ENCODE assay signal across 24 cellular contexts in genomic region chr9:130631331-130632080, GRCh38. TPM values are rescaled to one million over a fixed set of nuclear protein-coding genes. Genes with fewer than 3 reads are reported as not detected.
DNase-seq lines count a peak whose midpoint lies in the region; ATAC-seq and TF ChIP-seq lines count a peak whose summit lies in the region.
"Had no signal": no experiment of that assay in that cellular context is flagged by ENCODE, and none has a peak within 500 bp of the region (broad histone marks: within the 10 kb centered on the region; RNA-seq: fewer than 3 reads in every experiment).

No MANE protein-coding gene starts in this region.

- H3K4ac ChIP-seq in H9 (ENCODE audit: low read depth, low read length), result no peak overlapping the region

- no peak overlapping the region for H2BK15ac ChIP-seq in H9 (ENCODE audit: low read depth, low read length)

- no peak overlapping the region for H2BK5ac ChIP-seq in H9 (ENCODE audit: insufficient read length, low read length)

- 95% methylated on average over 16 of the region's 22 CpGs for WGBS in mammary epithelial cell (ENCODE audit: low coverage, missing lambda C conversion rate)
- no CpG with 5 or more reads among the region's 22 CpGs for WGBS in H9 (ENCODE audit: extremely low coverage, insufficient read length, low lambda C conversion rate)

- H2AK5ac ChIP-seq in H9 (ENCODE audit: insufficient read length, low read length), result no peak overlapping the region

- in situ Hi-C loops in mammary epithelial cell (cut with MboI; ENCODE audit: low sequenced_read_pairs in 2 of 2) (no loop called here), brain microvascular endothelial cell (cut with HindIII; ENCODE audit: low pct_ligation_motif_present, low sequenced_read_pairs) (no loop called here)

- H3K4me1 Mint-ChIP-seq in MCF 10A (ENCODE audit: insufficient read depth, unreplicated experiment), result no peaks in the 10 kb centered on the region
- H3K4me1 Mint-ChIP-seq in H9, result peaks cover 30 to 38% of the 10 kb centered on the region in 2 experiments
- no peaks in the 10 kb centered on the region for H3K4me1 Mint-ChIP-seq in stimulated activated naive B cell treated with anti-CD40 and anti-IgM and Interleukin-4, amounts not matched to agents 10 μg/mL and 1 μg/mL and 100 μg/mL, for 72 hours
- H3K4me1 Mint-ChIP-seq: CD4-positive, CD25-positive, alpha-beta regulatory T cell had no signal

- H3K18ac ChIP-seq in H9 (ENCODE audit: insufficient read length, low read depth, low read length), result no peak overlapping the region

- H3K27ac ChIP-seq in mammary epithelial cell (ENCODE audit: insufficient read depth, low read depth, low read length) (no peak overlapping the region), H9 (ENCODE audit: insufficient read length, low read depth, low read length) (no peak overlapping the region), brain microvascular endothelial cell (no peak overlapping the region)
- H3K27ac ChIP-seq: BLaER1, SK-N-MC had no signal

- dilution Hi-C loops in mammary epithelial cell (cut with HindIII; ENCODE audit: low sequenced_read_pairs), result no loop called here

- H3K23me2 ChIP-seq in H9 (ENCODE audit: insufficient read length, low read depth, low read length, poor library complexity, severe bottlenecking), result no peaks in the 10 kb centered on the region

- no peak overlapping the region for H3K14ac ChIP-seq in H9 (ENCODE audit: insufficient read depth, low read length)

- H4K91ac ChIP-seq in H9 (ENCODE audit: insufficient read length, low read depth, low read length), result no peak overlapping the region

- H2BK120ac ChIP-seq in H9 (ENCODE audit: low read depth, low read length, poor library complexity, severe bottlenecking), result no peak overlapping the region

- H3K4me2 ChIP-seq in mammary epithelial cell (ENCODE audit: insufficient read depth, low read depth, low read length) (no peak overlapping the region), H9 (ENCODE audit: insufficient read depth, insufficient read length, low read length) (no peak overlapping the region)
- H3K4me2 ChIP-seq: BLaER1 had no signal

- H3K4me3 Mint-ChIP-seq in MCF 10A (ENCODE audit: unreplicated experiment), result no peak overlapping the region
- no peak overlapping the region for H3K4me3 Mint-ChIP-seq in H9
- no peak overlapping the region for H3K4me3 Mint-ChIP-seq in stimulated activated naive B cell treated with anti-CD40 and anti-IgM and Interleukin-4, amounts not matched to agents 10 μg/mL and 1 μg/mL and 100 μg/mL, for 72 hours
- H3K4me3 Mint-ChIP-seq: CD4-positive, CD25-positive, alpha-beta regulatory T cell; HFFc6 had no signal

- TF ChIP-seq CTCF in MCF 10A (IDR thresholded peaks at IDR 0.05; ENCODE audit: unreplicated experiment) (no peak), mammary epithelial cell (conservative IDR thresholded peaks at IDR 0.05 in 1 of 2, IDR thresholded peaks at IDR 0.05 in 1 of 2; ENCODE audit: extremely low read depth in 1 of 2, insufficient read depth in 1 of 2, low read depth in 1 of 2, low read length in 2 of 2) (no peak), H9 (conservative IDR thresholded peaks at IDR 0.05) (no peak), brain microvascular endothelial cell (IDR thresholded peaks at IDR 0.05; ENCODE audit: low read depth, low read length, missing control alignments) (no peak)

- H3K27me3 Mint-ChIP-seq in MCF 10A (ENCODE audit: insufficient read depth, unreplicated experiment), result no peaks in the 10 kb centered on the region
- H3K27me3 Mint-ChIP-seq in H9 (ENCODE audit: low read depth), result no peaks in the 10 kb centered on the region; the same call in 1 of the 2 replicates
- H3K27me3 Mint-ChIP-seq in stimulated activated naive B cell treated with anti-CD40 and anti-IgM and Interleukin-4, amounts not matched to agents 10 μg/mL and 1 μg/mL and 100 μg/mL, for 72 hours, result no peaks in the 10 kb centered on the region
- H3K27me3 Mint-ChIP-seq: CD4-positive, CD25-positive, alpha-beta regulatory T cell had no signal

- BruUV-seq in MCF 10A (replicated peaks; lab: Mats Ljungman, UMichigan), result no TSS peak
- no TSS peak for BruUV-seq in mammary epithelial cell (replicated peaks; lab: Mats Ljungman, UMichigan)

- DNase-seq in MCF 10A (ENCODE audit: unreplicated experiment) (no peak), mammary epithelial cell (no peak), H9 (no peak), mesenteric fat pad (ENCODE audit: low spot score) (peak; percentile 74), brain microvascular endothelial cell (no peak), NCI-H748 treated with DMSO at 0.1 percent for 48 hours (lab: John Stamatoyannopoulos, UW) (no peak)
- no peak for DNase-seq in stimulated activated naive B cell treated with anti-CD40 and anti-IgM and Interleukin-4, amounts not matched to agents 10 μg/mL and 1 μg/mL and 100 μg/mL, for 72 hours
- DNase-seq: CD4-positive, CD25-positive, alpha-beta regulatory T cell; DMS153; DND-41; HFFc6; KG1; MM.1S; NCI-H1048; NCI-H1417; NCI-H1694 treated with DMSO at 0.1 percent for 48 hours; NCI-H2081; NCI-H2227 treated with DMSO at 0.1 percent for 48 hours; NCI-H526 treated with DMSO at 0.1 percent for 48 hours; SIG-M5 had no signal

- H4K8ac ChIP-seq in H9 (replicated peaks; ENCODE audit: insufficient read length, low read depth, low read length), result no peak overlapping the region

- H3K9ac ChIP-seq in mammary epithelial cell (ENCODE audit: insufficient read depth, low read length) (no peak overlapping the region), H9 (ENCODE audit: extremely low read depth, insufficient read length, low read length) (no peak overlapping the region)
- H3K9ac ChIP-seq: BLaER1 had no signal

- no peak overlapping the region for H2AFZ ChIP-seq in mammary epithelial cell (ENCODE audit: low read depth, low read length)
- H2AFZ ChIP-seq in H9 (ENCODE audit: low read length), result no peak overlapping the region

- no peak overlapping the region for H3K56ac ChIP-seq in H9 (ENCODE audit: insufficient read length, low read depth, low read length)

- H3K27ac Mint-ChIP-seq in MCF 10A (ENCODE audit: low read depth, unreplicated experiment) (peak overlapping the region; percentile 35), H9 (peak overlapping the region in 2 of 3 experiments; percentile 83 to 91; a peak in 4 of 7 replicates)
- peak overlapping the region; percentile 20 for H3K27ac Mint-ChIP-seq in stimulated activated naive B cell treated with anti-CD40 and anti-IgM and Interleukin-4, amounts not matched to agents 10 μg/mL and 1 μg/mL and 100 μg/mL, for 72 hours
- H3K27ac Mint-ChIP-seq: HFFc6 had no signal

- H3K4me3 ChIP-seq in mammary epithelial cell (replicated peaks in 1 of 3; ENCODE audit: insufficient read depth in 1 of 3, low read depth in 2 of 3, low read length in 3 of 3), result no peak overlapping the region
- no peak overlapping the region for H3K4me3 ChIP-seq in brain microvascular endothelial cell (ENCODE audit: low read depth, low read length)
- H3K4me3 ChIP-seq: BLaER1, SK-N-MC had no signal

- no peaks in the 10 kb centered on the region for H3K79me2 ChIP-seq in mammary epithelial cell (ENCODE audit: insufficient read depth, low read length)
- H3K79me2 ChIP-seq in H9 (ENCODE audit: insufficient read depth, low read length), result no peaks in the 10 kb centered on the region

- H3K36me3 Mint-ChIP-seq in MCF 10A (ENCODE audit: insufficient read depth, unreplicated experiment), result peaks cover 47% of the 10 kb centered on the region
- peaks cover 36 to 71% (median 64%) of the 10 kb centered on the region in 3 experiments; a peak in 6 of 7 replicates for H3K36me3 Mint-ChIP-seq in H9 (ENCODE audit: insufficient read depth in 1 of 3, low read depth in 3 of 3)
- H3K36me3 Mint-ChIP-seq in stimulated activated naive B cell treated with anti-CD40 and anti-IgM and Interleukin-4, amounts not matched to agents 10 μg/mL and 1 μg/mL and 100 μg/mL, for 72 hours, result peaks cover 48 to 76% of the 10 kb centered on the region in 2 donors

- H3K9me3 ChIP-seq in mammary epithelial cell (replicated peaks; ENCODE audit: insufficient read depth, low read length), result no peaks in the 10 kb centered on the region
- H3K9me3 ChIP-seq in H9 (ENCODE audit: control insufficient read depth, low read depth, low read length), result no peaks in the 10 kb centered on the region
- H3K9me3 ChIP-seq: BLaER1 had no signal

- no peak overlapping the region for H4K5ac ChIP-seq in H9 (ENCODE audit: insufficient read length, low read depth, low read length)

- H4K20me1 ChIP-seq in mammary epithelial cell (ENCODE audit: insufficient read depth, low read length), result peaks cover 2% of the 10 kb centered on the region
- H4K20me1 ChIP-seq in H9 (ENCODE audit: control insufficient read depth, insufficient read depth, insufficient read length), result no peaks in the 10 kb centered on the region

- intact Hi-C loops in MCF 10A (cut with micrococcal nuclease), result no loop called here
- intact Hi-C loops in mammary epithelial cell (cut with micrococcal nuclease), result no loop called here

- no peaks in the 10 kb centered on the region for H3K27me3 ChIP-seq in mammary epithelial cell (ENCODE audit: insufficient read depth, low read length)
- no peaks in the 10 kb centered on the region for H3K27me3 ChIP-seq in H9 (ENCODE audit: insufficient read depth, low read length)
- H3K27me3 ChIP-seq in brain microvascular endothelial cell (replicated peaks), result no peaks in the 10 kb centered on the region
- H3K27me3 ChIP-seq: BLaER1 had no signal

- POLR2A ChIA-PET in MCF 10A (lab: Yijun Ruan, JAX), result no interaction called here

- no peak for ATAC-seq in stimulated activated naive B cell treated with anti-CD40 and anti-IgM and Interleukin-4, amounts not matched to agents 10 μg/mL and 1 μg/mL and 100 μg/mL, for 72 hours (replicated peaks)
- ATAC-seq: Panc1 had no signal

- H2BK20ac ChIP-seq in H9 (ENCODE audit: low read depth, low read length, poor library complexity, severe bottlenecking), result no peak overlapping the region

- H3K36me3 ChIP-seq in mammary epithelial cell (ENCODE audit: insufficient read depth, low read length) (peaks cover 24% of the 10 kb centered on the region), brain microvascular endothelial cell (replicated peaks) (peaks cover 65% of the 10 kb centered on the region)

- CTCF ChIA-PET in MCF 10A (lab: Yijun Ruan, JAX), result no interaction called here
- CTCF ChIA-PET in mammary epithelial cell (lab: Charles Lee; ENCODE audit: low non-redundant PET), result no interaction called here

- H3K9me3 Mint-ChIP-seq in MCF 10A (ENCODE audit: unreplicated experiment) (no peaks in the 10 kb centered on the region), H9 (no peaks in the 10 kb centered on the region; a peak in 1 of 5 replicates)
- H3K9me3 Mint-ChIP-seq in stimulated activated naive B cell treated with anti-CD40 and anti-IgM and Interleukin-4, amounts not matched to agents 10 μg/mL and 1 μg/mL and 100 μg/mL, for 72 hours, result no peaks in the 10 kb centered on the region
- H3K9me3 Mint-ChIP-seq: CD4-positive, CD25-positive, alpha-beta regulatory T cell; HFFc6 had no signal

- H3K23ac ChIP-seq in H9 (ENCODE audit: insufficient read length, low read depth, low read length), result no peak overlapping the region

- no peak overlapping the region for H2BK12ac ChIP-seq in H9 (ENCODE audit: insufficient read length, low read depth, low read length)

- H3K4me1 ChIP-seq in mammary epithelial cell (ENCODE audit: insufficient read depth, low read length) (no peaks in the 10 kb centered on the region), H9 (ENCODE audit: insufficient read depth, low read length) (peaks cover 4% of the 10 kb centered on the region; the same call in 1 of the 2 replicates)
- H3K4me1 ChIP-seq: BLaER1 had no signal

- H3T11ph ChIP-seq in H9 (ENCODE audit: low read length), result no peak overlapping the region

- H3K79me1 ChIP-seq in H9 (ENCODE audit: insufficient read depth, low read depth, low read length, poor library complexity, severe bottlenecking), result no peaks in the 10 kb centered on the region

RNA-seq across cellular contexts. Expression of gene PRDM12, which starts 32.9 kb away (rescaled TPM):
- 0.28 and 0.29 TPM in 2 replicates for total RNA-seq in MCF 10A (2022)
- total RNA-seq in mammary epithelial cell, result not detected
- not detected for polyA plus RNA-seq in mammary epithelial cell
- not detected for polyA minus RNA-seq in mammary epithelial cell
- total RNA-seq in H9 (2021), result not detected in 2 replicates
- total RNA-seq in mesenteric fat pad, result not detected
- total RNA-seq: A172; CD4-positive, CD25-positive, alpha-beta regulatory T cell had no signal

RNA-seq across cellular contexts. Expression of gene FUBP3, which starts 52.1 kb away (rescaled TPM):
- total RNA-seq in MCF 10A (2022), result 58.0 and 68.3 TPM in 2 replicates
- 10 to 100 TPM; 42.8 to 62.5 TPM for total RNA-seq in mammary epithelial cell
- 27.1 TPM for polyA plus RNA-seq in mammary epithelial cell
- 54.5 TPM for polyA minus RNA-seq in mammary epithelial cell
- total RNA-seq in H9 (2021), result 78.6 and 83.5 TPM in 2 replicates
- 49.5 TPM for total RNA-seq in mesenteric fat pad

Comparison
In these comparisons a context has a peak if more than half of its experiments do, and no peak if none do; other contexts are left out.
1. H3K27ac Mint-ChIP-seq: peak in every context shown above with its lines; median percentile 87 in H9; 35 in MCF 10A; 20 in stimulated activated naive B cell treated with anti-CD40 and anti-IgM and Interleukin-4, amounts not matched to agents 10 μg/mL and 1 μg/mL and 100 μg/mL, for 72 hours.